In genomic region chr22:38789606-38790005, GRCh38 we compare ENCODE assay signal across 22 cellular contexts.
"Had no signal": no experiment of that assay in that cellular context is flagged by ENCODE, and none has a peak within 500 bp of the region (broad histone marks: within the 10 kb centered on the region; RNA-seq: fewer than 3 reads in every experiment).

No MANE protein-coding gene starts in this region.

- H3K36me3 ChIP-seq: neural progenitor cell had no signal

- H3K4me2 ChIP-seq: neural progenitor cell had no signal

- DNase-seq: activated B cell treated with CpG ODN at 0.5 μM for 24 hours; activated CD8-positive, alpha-beta memory T cell treated with anti-CD3 and anti-CD28 coated beads, Interleukin-2, amount 10 ng/mL, durations not matched to agents 7 days and 5 days; activated CD8-positive, alpha-beta T cell treated with anti-CD3 and anti-CD28 coated beads, Interleukin-2, amount 10 ng/mL, durations not matched to agents 7 days and 5 days; activated naive CD8-positive, alpha-beta T cell treated with anti-CD3 and anti-CD28 coated beads, Interleukin-2, amount 50 U/mL, for 24 hours; activated T-cell treated with anti-CD3 and anti-CD28 coated beads, Interleukin-2, amount 50 U/mL, for 48 hours; dorsolateral prefrontal cortex; effector memory CD4-positive, alpha-beta T cell; glutamatergic neuron; hippocampal formation; lower lobe of right lung; mesendoderm; natural killer cell; posterior cingulate gyrus; right lobe of liver; stimulated activated CD4-positive, alpha-beta T cell treated with anti-CD3 and anti-CD28 coated beads, Interleukin-4, amount 100 ng/mL, for 24 hours; stimulated activated naive CD8-positive, alpha-beta T cell treated with anti-CD3 and anti-CD28 coated beads, Interleukin-15, amount 100 ng/mL, for 72 hours; T-helper 1 cell had no signal

- H3K27me3 ChIP-seq: dorsolateral prefrontal cortex, neural progenitor cell, right lobe of liver, tibial nerve had no signal

- H3K27ac ChIP-seq: lower lobe of right lung, neural progenitor cell, right lobe of liver had no signal

- H2AFZ ChIP-seq: neural progenitor cell had no signal

- ATAC-seq: activated CD8-positive, alpha-beta memory T cell treated with anti-CD3 and anti-CD28 coated beads, Interleukin-2, amount 10 ng/mL, durations not matched to agents 7 days and 5 days; activated CD8-positive, alpha-beta T cell treated with anti-CD3 and anti-CD28 coated beads, Interleukin-2, amount 10 ng/mL, durations not matched to agents 7 days and 5 days; activated naive CD8-positive, alpha-beta T cell treated with anti-CD3 and anti-CD28 coated beads, Interleukin-2, amount 50 U/mL, for 24 hours; lower lobe of right lung; natural killer cell; right lobe of liver; stimulated activated effector memory CD8-positive, alpha-beta T cell treated with anti-CD3 and anti-CD28 coated beads, Interleukin-12 subunit alpha, Interleukin-12 subunit beta, amount 100 ng/mL, for 72 hours; stimulated activated naive CD8-positive, alpha-beta T cell treated with anti-CD3 and anti-CD28 coated beads, Interleukin-15, amount 100 ng/mL, for 72 hours had no signal

- H3K4me3 ChIP-seq: coronary artery, dorsolateral prefrontal cortex, lower lobe of right lung, neural progenitor cell, right lobe of liver, skin epidermis, tibial nerve had no signal

- H3K9me3 ChIP-seq: lower lobe of right lung, right lobe of liver, tibial nerve had no signal

- H3K9ac ChIP-seq: neural progenitor cell had no signal
